In genomic region chr1:178412400-178412770, GRCh38 we compare ENCODE assay signal across 14 cellular contexts.
DNase-seq lines count a peak whose midpoint lies in the region; ATAC-seq lines count a peak whose summit lies in the region.
"Had no signal": no experiment of that assay in that cellular context is flagged by ENCODE, and none has a peak within 500 bp of the region (broad histone marks: within the 10 kb centered on the region; RNA-seq: fewer than 3 reads in every experiment).

No MANE protein-coding gene starts in this region.

- DNase-seq in NOMO-1 treated with DMSO at 0.1 percent for 48 hours (lab: John Stamatoyannopoulos, UW; ENCODE audit: unreplicated experiment) (peak; percentile 9), NOMO-1 treated with dmso at 0.1 percent for 144 hours (lab: John Stamatoyannopoulos, UW; ENCODE audit: unreplicated experiment) (no peak), NCI-H345 (lab: John Stamatoyannopoulos, UW) (no peak), NCI-H1436 treated with DMSO at 0.1 percent for 48 hours (lab: John Stamatoyannopoulos, UW) (no peak)
- no peak for DNase-seq in activated CD4-positive, alpha-beta T cell treated with anti-CD3 and anti-CD28 coated beads for 48 hours
- no peak for DNase-seq in activated CD8-positive, alpha-beta memory T cell treated with anti-CD3 and anti-CD28 coated beads, Interleukin-2, amount 50 U/mL, for 48 hours
- DNase-seq: 8988T; activated B cell treated with CpG ODN at 0.5 μM for 24 hours; activated naive CD4-positive, alpha-beta T cell treated with anti-CD3 and anti-CD28 coated beads for 36 hours; effector CD4-positive, alpha-beta T cell; NCI-H1417 had no signal

- ATAC-seq in HG02588 (IDR thresholded peaks at IDR 0.05; ENCODE audit: unreplicated experiment) (peak; percentile 87), HG03378 (IDR thresholded peaks at IDR 0.05; ENCODE audit: unreplicated experiment) (peak; percentile 85)
- ATAC-seq: stimulated activated effector memory CD8-positive, alpha-beta T cell treated with anti-CD3 and anti-CD28 coated beads, Interleukin-12 subunit alpha, Interleukin-12 subunit beta, amount 100 ng/mL, for 72 hours had no signal
